In the genomic region with DNA sequence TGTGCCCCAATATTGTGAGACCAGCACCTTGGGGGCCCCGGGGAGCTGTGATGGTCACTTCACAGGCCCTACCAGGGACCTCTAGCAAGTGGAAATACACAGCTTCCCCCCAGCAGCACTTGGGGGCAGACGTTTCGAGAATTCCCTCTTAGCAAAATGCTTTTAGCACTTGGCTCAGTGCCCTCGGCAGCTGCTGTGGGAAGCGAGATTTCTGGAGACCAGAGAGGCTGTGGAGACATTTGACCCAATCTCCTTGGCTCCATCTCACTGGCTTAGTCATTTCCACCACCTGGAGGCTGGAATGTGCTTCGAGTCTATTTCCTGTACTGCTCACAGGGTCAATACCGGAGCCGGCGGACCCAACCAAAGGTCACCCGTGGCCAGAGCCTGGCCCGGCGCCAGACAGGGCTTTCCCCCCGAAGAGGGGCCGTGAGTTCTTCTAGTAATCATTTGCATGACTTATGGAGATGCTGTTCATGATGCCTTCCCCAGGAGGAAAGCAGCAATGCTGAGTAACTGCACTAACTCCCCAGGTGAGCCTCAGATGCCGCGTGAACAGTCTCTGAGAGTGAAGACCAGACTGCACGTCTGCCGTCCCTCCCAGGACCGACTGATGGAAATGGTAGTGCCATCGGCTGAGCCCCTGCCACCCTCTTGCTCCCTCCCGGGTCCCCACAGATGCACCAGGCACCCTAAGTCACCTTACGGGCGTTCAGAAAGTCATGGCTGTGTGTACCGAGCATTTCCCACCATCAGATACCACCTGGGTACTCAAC, we compare ENCODE assay signal across 1 cellular context.
A peak's percentile ranks its signal among the peaks of the same experiment; 100 is the strongest.
TF ChIP-seq lines count a peak whose summit lies in the region.

No MANE protein-coding gene starts in this region.

TF ChIP-seq in HepG2, 621 proteins besides CTCF, POLR2A, EP300 and RAD21 (continued from another document and continues in another):
- TF ChIP-seq, protein P1, sequence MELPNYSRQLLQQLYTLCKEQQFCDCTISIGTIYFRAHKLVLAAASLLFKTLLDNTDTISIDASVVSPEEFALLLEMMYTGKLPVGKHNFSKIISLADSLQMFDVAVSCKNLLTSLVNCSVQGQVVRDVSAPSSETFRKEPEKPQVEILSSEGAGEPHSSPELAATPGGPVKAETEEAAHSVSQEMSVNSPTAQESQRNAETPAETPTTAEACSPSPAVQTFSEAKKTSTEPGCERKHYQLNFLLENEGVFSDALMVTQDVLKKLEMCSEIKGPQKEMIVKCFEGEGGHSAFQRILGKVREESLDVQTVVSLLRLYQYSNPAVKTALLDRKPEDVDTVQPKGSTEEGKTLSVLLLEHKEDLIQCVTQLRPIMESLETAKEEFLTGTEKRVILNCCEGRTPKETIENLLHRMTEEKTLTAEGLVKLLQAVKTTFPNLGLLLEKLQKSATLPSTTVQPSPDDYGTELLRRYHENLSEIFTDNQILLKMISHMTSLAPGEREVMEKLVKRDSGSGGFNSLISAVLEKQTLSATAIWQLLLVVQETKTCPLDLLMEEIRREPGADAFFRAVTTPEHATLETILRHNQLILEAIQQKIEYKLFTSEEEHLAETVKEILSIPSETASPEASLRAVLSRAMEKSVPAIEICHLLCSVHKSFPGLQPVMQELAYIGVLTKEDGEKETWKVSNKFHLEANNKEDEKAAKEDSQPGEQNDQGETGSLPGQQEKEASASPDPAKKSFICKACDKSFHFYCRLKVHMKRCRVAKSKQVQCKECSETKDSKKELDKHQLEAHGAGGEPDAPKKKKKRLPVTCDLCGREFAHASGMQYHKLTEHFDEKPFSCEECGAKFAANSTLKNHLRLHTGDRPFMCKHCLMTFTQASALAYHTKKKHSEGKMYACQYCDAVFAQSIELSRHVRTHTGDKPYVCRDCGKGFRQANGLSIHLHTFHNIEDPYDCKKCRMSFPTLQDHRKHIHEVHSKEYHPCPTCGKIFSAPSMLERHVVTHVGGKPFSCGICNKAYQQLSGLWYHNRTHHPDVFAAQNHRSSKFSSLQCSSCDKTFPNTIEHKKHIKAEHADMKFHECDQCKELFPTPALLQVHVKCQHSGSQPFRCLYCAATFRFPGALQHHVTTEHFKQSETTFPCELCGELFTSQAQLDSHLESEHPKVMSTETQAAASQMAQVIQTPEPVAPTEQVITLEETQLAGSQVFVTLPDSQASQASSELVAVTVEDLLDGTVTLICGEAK (IDR thresholded peaks at IDR 0.05) = no peak
- TF ChIP-seq, protein P1 (CRISPR knock-in tag; IDR thresholded peaks at IDR 0.05) = no peak
- TF ChIP-seq, protein P2, sequence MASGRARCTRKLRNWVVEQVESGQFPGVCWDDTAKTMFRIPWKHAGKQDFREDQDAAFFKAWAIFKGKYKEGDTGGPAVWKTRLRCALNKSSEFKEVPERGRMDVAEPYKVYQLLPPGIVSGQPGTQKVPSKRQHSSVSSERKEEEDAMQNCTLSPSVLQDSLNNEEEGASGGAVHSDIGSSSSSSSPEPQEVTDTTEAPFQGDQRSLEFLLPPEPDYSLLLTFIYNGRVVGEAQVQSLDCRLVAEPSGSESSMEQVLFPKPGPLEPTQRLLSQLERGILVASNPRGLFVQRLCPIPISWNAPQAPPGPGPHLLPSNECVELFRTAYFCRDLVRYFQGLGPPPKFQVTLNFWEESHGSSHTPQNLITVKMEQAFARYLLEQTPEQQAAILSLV (CRISPR knock-in tag; IDR thresholded peaks at IDR 0.05; ENCODE audit: borderline replicate concordance) = no peak
- TF ChIP-seq ZNF570 (CRISPR knock-in tag; IDR thresholded peaks at IDR 0.05; ENCODE audit: borderline replicate concordance) = no peak
- TF ChIP-seq, protein P3, sequence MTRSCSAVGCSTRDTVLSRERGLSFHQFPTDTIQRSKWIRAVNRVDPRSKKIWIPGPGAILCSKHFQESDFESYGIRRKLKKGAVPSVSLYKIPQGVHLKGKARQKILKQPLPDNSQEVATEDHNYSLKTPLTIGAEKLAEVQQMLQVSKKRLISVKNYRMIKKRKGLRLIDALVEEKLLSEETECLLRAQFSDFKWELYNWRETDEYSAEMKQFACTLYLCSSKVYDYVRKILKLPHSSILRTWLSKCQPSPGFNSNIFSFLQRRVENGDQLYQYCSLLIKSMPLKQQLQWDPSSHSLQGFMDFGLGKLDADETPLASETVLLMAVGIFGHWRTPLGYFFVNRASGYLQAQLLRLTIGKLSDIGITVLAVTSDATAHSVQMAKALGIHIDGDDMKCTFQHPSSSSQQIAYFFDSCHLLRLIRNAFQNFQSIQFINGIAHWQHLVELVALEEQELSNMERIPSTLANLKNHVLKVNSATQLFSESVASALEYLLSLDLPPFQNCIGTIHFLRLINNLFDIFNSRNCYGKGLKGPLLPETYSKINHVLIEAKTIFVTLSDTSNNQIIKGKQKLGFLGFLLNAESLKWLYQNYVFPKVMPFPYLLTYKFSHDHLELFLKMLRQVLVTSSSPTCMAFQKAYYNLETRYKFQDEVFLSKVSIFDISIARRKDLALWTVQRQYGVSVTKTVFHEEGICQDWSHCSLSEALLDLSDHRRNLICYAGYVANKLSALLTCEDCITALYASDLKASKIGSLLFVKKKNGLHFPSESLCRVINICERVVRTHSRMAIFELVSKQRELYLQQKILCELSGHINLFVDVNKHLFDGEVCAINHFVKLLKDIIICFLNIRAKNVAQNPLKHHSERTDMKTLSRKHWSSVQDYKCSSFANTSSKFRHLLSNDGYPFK (CRISPR knock-in tag; IDR thresholded peaks at IDR 0.05; ENCODE audit: borderline replicate concordance) = no peak
- no peak for TF ChIP-seq JARID2 (CRISPR knock-in tag; IDR thresholded peaks at IDR 0.05; ENCODE audit: insufficient replicate concordance)
- no peak for TF ChIP-seq TAF1 (CRISPR knock-in tag; IDR thresholded peaks at IDR 0.05)
- TF ChIP-seq, protein P4, sequence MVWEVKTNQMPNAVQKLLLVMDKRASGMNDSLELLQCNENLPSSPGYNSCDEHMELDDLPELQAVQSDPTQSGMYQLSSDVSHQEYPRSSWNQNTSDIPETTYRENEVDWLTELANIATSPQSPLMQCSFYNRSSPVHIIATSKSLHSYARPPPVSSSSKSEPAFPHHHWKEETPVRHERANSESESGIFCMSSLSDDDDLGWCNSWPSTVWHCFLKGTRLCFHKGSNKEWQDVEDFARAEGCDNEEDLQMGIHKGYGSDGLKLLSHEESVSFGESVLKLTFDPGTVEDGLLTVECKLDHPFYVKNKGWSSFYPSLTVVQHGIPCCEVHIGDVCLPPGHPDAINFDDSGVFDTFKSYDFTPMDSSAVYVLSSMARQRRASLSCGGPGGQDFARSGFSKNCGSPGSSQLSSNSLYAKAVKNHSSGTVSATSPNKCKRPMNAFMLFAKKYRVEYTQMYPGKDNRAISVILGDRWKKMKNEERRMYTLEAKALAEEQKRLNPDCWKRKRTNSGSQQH (CRISPR knock-in tag; IDR thresholded peaks at IDR 0.05; ENCODE audit: low read depth) = no peak
- TF ChIP-seq REL (CRISPR knock-in tag; conservative IDR thresholded peaks at IDR 0.05) = no peak
- TF ChIP-seq KDM5A (IDR thresholded peaks at IDR 0.05; ENCODE audit: borderline replicate concordance, low read length) = no peak
- TF ChIP-seq MAFK (conservative IDR thresholded peaks at IDR 0.05 in 1 of 2, IDR thresholded peaks at IDR 0.05 in 1 of 2; ENCODE audit: low read length in 2 of 2) = no peak
- no peak for TF ChIP-seq MAFG (CRISPR knock-in tag; IDR thresholded peaks at IDR 0.05)
- TF ChIP-seq, protein P5, sequence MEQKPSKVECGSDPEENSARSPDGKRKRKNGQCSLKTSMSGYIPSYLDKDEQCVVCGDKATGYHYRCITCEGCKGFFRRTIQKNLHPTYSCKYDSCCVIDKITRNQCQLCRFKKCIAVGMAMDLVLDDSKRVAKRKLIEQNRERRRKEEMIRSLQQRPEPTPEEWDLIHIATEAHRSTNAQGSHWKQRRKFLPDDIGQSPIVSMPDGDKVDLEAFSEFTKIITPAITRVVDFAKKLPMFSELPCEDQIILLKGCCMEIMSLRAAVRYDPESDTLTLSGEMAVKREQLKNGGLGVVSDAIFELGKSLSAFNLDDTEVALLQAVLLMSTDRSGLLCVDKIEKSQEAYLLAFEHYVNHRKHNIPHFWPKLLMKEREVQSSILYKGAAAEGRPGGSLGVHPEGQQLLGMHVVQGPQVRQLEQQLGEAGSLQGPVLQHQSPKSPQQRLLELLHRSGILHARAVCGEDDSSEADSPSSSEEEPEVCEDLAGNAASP (CRISPR knock-in tag; IDR thresholded peaks at IDR 0.05; ENCODE audit: borderline replicate concordance) = peak; percentile 84
- no peak for TF ChIP-seq ZKSCAN5 (CRISPR knock-in tag; IDR thresholded peaks at IDR 0.05)
- TF ChIP-seq, protein P6, sequence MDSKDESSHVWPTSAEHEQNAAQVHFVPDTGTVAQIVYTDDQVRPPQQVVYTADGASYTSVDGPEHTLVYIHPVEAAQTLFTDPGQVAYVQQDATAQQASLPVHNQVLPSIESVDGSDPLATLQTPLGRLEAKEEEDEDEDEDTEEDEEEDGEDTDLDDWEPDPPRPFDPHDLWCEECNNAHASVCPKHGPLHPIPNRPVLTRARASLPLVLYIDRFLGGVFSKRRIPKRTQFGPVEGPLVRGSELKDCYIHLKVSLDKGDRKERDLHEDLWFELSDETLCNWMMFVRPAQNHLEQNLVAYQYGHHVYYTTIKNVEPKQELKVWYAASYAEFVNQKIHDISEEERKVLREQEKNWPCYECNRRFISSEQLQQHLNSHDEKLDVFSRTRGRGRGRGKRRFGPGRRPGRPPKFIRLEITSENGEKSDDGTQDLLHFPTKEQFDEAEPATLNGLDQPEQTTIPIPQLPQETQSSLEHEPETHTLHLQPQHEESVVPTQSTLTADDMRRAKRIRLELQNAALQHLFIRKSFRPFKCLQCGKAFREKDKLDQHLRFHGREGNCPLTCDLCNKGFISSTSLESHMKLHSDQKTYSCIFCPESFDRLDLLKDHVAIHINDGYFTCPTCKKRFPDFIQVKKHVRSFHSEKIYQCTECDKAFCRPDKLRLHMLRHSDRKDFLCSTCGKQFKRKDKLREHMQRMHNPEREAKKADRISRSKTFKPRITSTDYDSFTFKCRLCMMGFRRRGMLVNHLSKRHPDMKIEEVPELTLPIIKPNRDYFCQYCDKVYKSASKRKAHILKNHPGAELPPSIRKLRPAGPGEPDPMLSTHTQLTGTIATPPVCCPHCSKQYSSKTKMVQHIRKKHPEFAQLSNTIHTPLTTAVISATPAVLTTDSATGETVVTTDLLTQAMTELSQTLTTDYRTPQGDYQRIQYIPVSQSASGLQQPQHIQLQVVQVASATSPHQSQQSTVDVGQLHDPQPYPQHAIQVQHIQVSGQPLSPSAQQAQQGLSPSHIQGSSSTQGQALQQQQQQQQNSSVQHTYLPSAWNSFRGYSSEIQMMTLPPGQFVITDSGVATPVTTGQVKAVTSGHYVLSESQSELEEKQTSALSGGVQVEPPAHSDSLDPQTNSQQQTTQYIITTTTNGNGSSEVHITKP (CRISPR knock-in tag; IDR thresholded peaks at IDR 0.05; ENCODE audit: low read depth) = peak; percentile 44; the same call in 1 of the 2 replicates
- TF ChIP-seq ZZZ3 (CRISPR knock-in tag; IDR thresholded peaks at IDR 0.05; ENCODE audit: borderline replicate concordance) = no peak
- TF ChIP-seq LCORL (IDR thresholded peaks at IDR 0.05) = no peak
- peak; percentile 87 for TF ChIP-seq LCORL (CRISPR knock-in tag; IDR thresholded peaks at IDR 0.05)
- no peak for TF ChIP-seq ZNF883 (CRISPR knock-in tag; IDR thresholded peaks at IDR 0.05; ENCODE audit: not compliant biosample characterization)
- TF ChIP-seq ERF (CRISPR knock-in tag; IDR thresholded peaks at IDR 0.05) = peak; percentile 22; the same call in 1 of the 2 replicates
- TF ChIP-seq ZSCAN12 (CRISPR knock-in tag; IDR thresholded peaks at IDR 0.05) = no peak
- TF ChIP-seq KLF9 (CRISPR knock-in tag; IDR thresholded peaks at IDR 0.05; ENCODE audit: low read depth) = no peak
- no peak for TF ChIP-seq ARID2 (CRISPR knock-in tag; IDR thresholded peaks at IDR 0.05; ENCODE audit: borderline replicate concordance)
- TF ChIP-seq CENPT (CRISPR knock-in tag; IDR thresholded peaks at IDR 0.05; ENCODE audit: low read depth) = no peak
- no peak for TF ChIP-seq ZNF329 (CRISPR knock-in tag; IDR thresholded peaks at IDR 0.05; ENCODE audit: low read depth)
- no peak for TF ChIP-seq GPN1 (CRISPR knock-in tag; IDR thresholded peaks at IDR 0.05; ENCODE audit: borderline replicate concordance)
- 0 out of 2 replicates have a peak, but pooled peaks have one; percentile 21 for TF ChIP-seq NFKBIZ (CRISPR knock-in tag; IDR thresholded peaks at IDR 0.05)
- TF ChIP-seq ZNF589 (CRISPR knock-in tag; conservative IDR thresholded peaks at IDR 0.05) = no peak
- peak; percentile 52 for TF ChIP-seq BHLHE40 (IDR thresholded peaks at IDR 0.05; ENCODE audit: low read length)
- no peak for TF ChIP-seq GFI1 (CRISPR knock-in tag; IDR thresholded peaks at IDR 0.05; ENCODE audit: borderline replicate concordance)
